17 cellular contexts compared by ENCODE assay signal in genomic region chr2:189628817-189629552, GRCh38. TPM values are rescaled to one million over a fixed set of nuclear protein-coding genes. Genes with fewer than 3 reads are reported as not detected.
DNase-seq lines count a peak whose midpoint lies in the region; ATAC-seq, FAIRE-seq and TF ChIP-seq lines count a peak whose summit lies in the region.
"Had no signal": no experiment of that assay in that cellular context is flagged by ENCODE, and none has a peak within 500 bp of the region (broad histone marks: within the 10 kb centered on the region; RNA-seq: fewer than 3 reads in every experiment).

No MANE protein-coding gene starts in this region.

- in situ Hi-C loops in IMR-90 (cut with MboI; ENCODE audit: low sequenced_read_pairs): no loop called here

- H2AK5ac ChIP-seq in IMR-90 (ENCODE audit: low read depth, low read length): 0 out of 2 replicates have a peak overlapping the region, but pooled peaks have one; percentile 27

- ATAC-seq in IMR-90 (ENCODE audit: low read depth): peak; percentile 36
- ATAC-seq: activated naive CD4-positive, alpha-beta T cell treated with anti-CD3 and anti-CD28 coated beads, Interleukin-2, amount 50 U/mL, for 72 hours; stimulated activated naive CD8-positive, alpha-beta T cell treated with anti-CD3 and anti-CD28 coated beads, Interleukin-15, Interleukin-2, amounts not matched to agents 100 U/mL and 50 U/mL, for 24 hours had no signal

- DNase-seq in IMR-90: no peak
- DNase-seq in fibroblast of pulmonary artery (ENCODE audit: low read depth): peak; percentile 40
- no peak for DNase-seq in kidney
- no peak for DNase-seq in putamen (ENCODE audit: low spot score)
- DNase-seq in T-helper 1 cell: no peak
- DNase-seq in A172 (ENCODE audit: low spot score): no peak
- DNase-seq: activated B cell treated with CpG ODN at 0.5 μM for 24 hours; cerebellar nuclear complex; NCI-H146; NCI-H526 treated with DMSO at 0.1 percent for 48 hours; stimulated activated naive CD8-positive, alpha-beta T cell treated with anti-CD3 and anti-CD28 coated beads, Interleukin-15, Interleukin-2, amounts not matched to agents 100 U/mL and 50 U/mL, for 24 hours had no signal

- BruUV-seq in IMR-90 (replicated peaks; lab: Mats Ljungman, UMichigan): no TSS peak

- H4K5ac ChIP-seq in IMR-90 (ENCODE audit: low read depth, low read length): peak overlapping the region; percentile 71

- no peak overlapping the region for H3K23ac ChIP-seq in IMR-90 (ENCODE audit: low read depth, low read length)

- H3K4me1 ChIP-seq in IMR-90 (ENCODE audit: control insufficient read depth, insufficient read depth, low read length): peaks cover 8% of the 10 kb centered on the region
- H3K4me1 ChIP-seq in kidney (ENCODE audit: control insufficient read depth in 1 of 2, insufficient read depth in 1 of 2, low read depth in 1 of 2, low read length in 2 of 2): no peaks in the 10 kb centered on the region

- peak overlapping the region; percentile 67; the same call in 1 of the 2 replicates for H2BK120ac ChIP-seq in IMR-90 (ENCODE audit: low read depth, low read length)

- H3K4me1 Mint-ChIP-seq in nephron: peaks cover 25% of the 10 kb centered on the region
- H3K4me1 Mint-ChIP-seq: activated B cell treated with CpG ODN at 0.5 μM for 24 hours had no signal

- H4K20me1 ChIP-seq in IMR-90 (ENCODE audit: insufficient read depth, low read length): no peaks in the 10 kb centered on the region

- H3K4me2 ChIP-seq in IMR-90 (ENCODE audit: low read depth, low read length): no peak overlapping the region; the same call in 1 of the 2 replicates

- TF ChIP-seq CTCF in IMR-90 (conservative IDR thresholded peaks at IDR 0.05; ENCODE audit: low read depth, low read length): no peak
- no peak for TF ChIP-seq CTCF in VCaP (conservative IDR thresholded peaks at IDR 0.05)
- TF ChIP-seq CTCF in fibroblast of pulmonary artery (IDR thresholded peaks at IDR 0.05; ENCODE audit: low read length, missing control alignments): no peak
- no peak for TF ChIP-seq CTCF in nephron (IDR thresholded peaks at IDR 0.05; ENCODE audit: unreplicated experiment in 3 of 3)
- no peak for TF ChIP-seq CTCF in kidney (IDR thresholded peaks at IDR 0.05; ENCODE audit: borderline replicate concordance, extremely low read depth, insufficient read depth)

- H3K9me3 ChIP-seq in IMR-90 (ENCODE audit: control insufficient read depth, insufficient read depth, low read length) (no peaks in the 10 kb centered on the region), kidney (ENCODE audit: control insufficient read depth in 1 of 2, low read length in 2 of 2) (no peaks in the 10 kb centered on the region)

- peak overlapping the region; percentile 31 for H2BK5ac ChIP-seq in IMR-90 (ENCODE audit: low read depth, low read length, poor library complexity, severe bottlenecking)

- dilution Hi-C loops in IMR-90 (cut with HindIII; ENCODE audit: low sequenced_read_pairs, unreplicated experiment): no loop called here

- POLR2A ChIA-PET in IMR-90 (lab: Charles Lee; ENCODE audit: unreplicated experiment): interaction anchor here (1.2 kb wide), 1 partner anchor 16 kb away, joined by 4 read pairs; no protein-coding TSS in a partner anchor

- H3K27me3 ChIP-seq in IMR-90 (ENCODE audit: control insufficient read depth, insufficient read depth, low read length): no peaks in the 10 kb centered on the region

- no peak for TF ChIP-seq POLR2A in IMR-90 (IDR thresholded peaks at IDR 0.05; ENCODE audit: low read depth, low read length)

- no peaks in the 10 kb centered on the region for H3K36me3 ChIP-seq in IMR-90 (ENCODE audit: control insufficient read depth, insufficient read depth, low read length)
- no peaks in the 10 kb centered on the region for H3K36me3 ChIP-seq in kidney (ENCODE audit: control insufficient read depth in 1 of 2, insufficient read depth in 2 of 2, low read length in 2 of 2)

- TF ChIP-seq RAD21 in IMR-90 (IDR thresholded peaks at IDR 0.05; ENCODE audit: low read length): no peak

- H3K18ac ChIP-seq in IMR-90 (ENCODE audit: low read depth, low read length): peak overlapping the region; percentile 73

- no peaks in the 10 kb centered on the region for H3K27me3 Mint-ChIP-seq in nephron (ENCODE audit: low read depth)

- H3K9me1 ChIP-seq in IMR-90 (ENCODE audit: insufficient read depth, low read length): peaks cover 3% of the 10 kb centered on the region

- no peak overlapping the region for H2AK9ac ChIP-seq in IMR-90 (replicated peaks; ENCODE audit: low read depth, low read length, poor library complexity)

- CTCF ChIA-PET in IMR-90 (lab: Yijun Ruan, JAX): interaction anchor here (0.6 to 1.0 kb wide), 8 partner anchors 9 to 160 kb away, joined by 3 to 4 read pairs (median 4); no protein-coding TSS in a partner anchor

- no peak overlapping the region for H3K4me3 Mint-ChIP-seq in nephron
- H3K4me3 Mint-ChIP-seq: activated B cell treated with CpG ODN at 0.5 μM for 24 hours had no signal

- peak overlapping the region; percentile 11 to 79; a peak in 3 of 4 replicates for H4K8ac ChIP-seq in IMR-90 (ENCODE audit: low read depth in 2 of 2, low read length in 2 of 2)

- no peak overlapping the region for H3K4me3 ChIP-seq in IMR-90 (ENCODE audit: insufficient read depth, low read depth, low read length)
- H3K4me3 ChIP-seq in fibroblast of pulmonary artery (replicated peaks; ENCODE audit: low read depth, low read length): no peak overlapping the region
- no peak overlapping the region for H3K4me3 ChIP-seq in kidney (ENCODE audit: low read length in 2 of 2)

- no peak overlapping the region; the same call in 1 of the 2 replicates for H4K91ac ChIP-seq in IMR-90 (ENCODE audit: insufficient read depth, low read depth, low read length)

- 95% methylated on average over 4 of the region's 9 CpGs; no CpG with 5 or more reads in 1 of the 2 experiments for WGBS in IMR-90 (ENCODE audit: extremely low coverage in 2 of 2, insufficient read length in 1 of 2), 2 experiments

- peak overlapping the region; percentile 12; the same call in 1 of the 2 replicates for H3K4ac ChIP-seq in IMR-90 (ENCODE audit: low read depth, low read length)

- intact Hi-C loops in IMR-90 (cut with micrococcal nuclease) (loop anchor here (5.0 kb wide), 1 partner anchor 152 kb away; no protein-coding TSS in a partner anchor), kidney (cut with DNase I) (no loop called here)

- H2BK15ac ChIP-seq in IMR-90 (ENCODE audit: low read depth, low read length): peak overlapping the region; percentile 48; the same call in 1 of the 3 replicates

- peak overlapping the region; percentile 54 for H3K14ac ChIP-seq in IMR-90 (replicated peaks; ENCODE audit: low read depth, low read length)

- no peak overlapping the region for H2AFZ ChIP-seq in IMR-90 (replicated peaks; ENCODE audit: low read length, poor library complexity)

- no peaks in the 10 kb centered on the region for H3K79me1 ChIP-seq in IMR-90 (ENCODE audit: low read depth in 1 of 2, low read length in 2 of 2)

- H3K36me3 Mint-ChIP-seq in nephron (ENCODE audit: low read depth): no peaks in the 10 kb centered on the region
- H3K36me3 Mint-ChIP-seq: activated naive CD4-positive, alpha-beta T cell treated with anti-CD3 and anti-CD28 coated beads, Interleukin-2, amount 50 U/mL, for 72 hours had no signal

- H3K9me3 Mint-ChIP-seq in nephron: no peaks in the 10 kb centered on the region
- H3K9me3 Mint-ChIP-seq: activated B cell treated with CpG ODN at 0.5 μM for 24 hours; activated naive CD4-positive, alpha-beta T cell treated with anti-CD3 and anti-CD28 coated beads, Interleukin-2, amount 50 U/mL, for 72 hours had no signal

- H3K9ac ChIP-seq in IMR-90 (ENCODE audit: low read depth, low read length): no peak overlapping the region
- no peak overlapping the region for H3K9ac ChIP-seq in kidney (ENCODE audit: low read length in 2 of 2)

- H3K56ac ChIP-seq in IMR-90 (ENCODE audit: extremely low read depth, insufficient read depth, low read length): no peak overlapping the region

- no peak for FAIRE-seq in kidney (lab: Jason Lieb, UNC)
- FAIRE-seq: G401.6, GM18507 had no signal

- no peak overlapping the region for H3K27ac ChIP-seq in IMR-90 (ENCODE audit: insufficient read depth, low read length)
- peak overlapping the region; percentile 32; the same call in 1 of the 2 replicates for H3K27ac ChIP-seq in VCaP
- no peak overlapping the region for H3K27ac ChIP-seq in kidney (ENCODE audit: low read depth in 2 of 2, low read length in 2 of 2)
- H3K27ac ChIP-seq: C4-2B had no signal

- H3K27ac Mint-ChIP-seq in nephron: peak overlapping the region; percentile 92 to 97 (median 96)
- H3K27ac Mint-ChIP-seq: activated B cell treated with CpG ODN at 0.5 μM for 24 hours; activated naive CD4-positive, alpha-beta T cell treated with anti-CD3 and anti-CD28 coated beads, Interleukin-2, amount 50 U/mL, for 72 hours had no signal

- H2BK20ac ChIP-seq in IMR-90 (ENCODE audit: low read depth, low read length): peak overlapping the region; percentile 55; the same call in 1 of the 2 replicates

RNA-seq across cellular contexts. Expression of gene ASNSD1, which starts 32.3 kb away (rescaled TPM):
- total RNA-seq in IMR-90 (2012; rRNA removed) (35.7 and 67.5 TPM in 2 replicates), kidney (28.6 TPM)
- polyA plus RNA-seq in IMR-90 (2012; rRNA removed) (20.0 and 29.1 TPM in 2 replicates), kidney (ENCODE audit: insufficient read depth, low read depth, low replicate concordance) (36.5 TPM)
- 8.7 and 10.1 TPM in 2 replicates for polyA plus RNA-seq in IMR-90 (2012; cell fraction: cytosol; rRNA removed)
- polyA plus RNA-seq in IMR-90 (2012; cell fraction: nucleus; rRNA removed; ENCODE audit: low replicate concordance): 3.1 and 9.5 TPM in 2 replicates
- 113 and 114 TPM in 2 replicates for total RNA-seq in A172 (2014; rRNA removed; shearing (Covaris generic))

RNA-seq across cellular contexts. Expression of gene ANKAR, which starts 45.5 kb away (rescaled TPM):
- total RNA-seq in IMR-90 (2012; rRNA removed): 2.2 and 4.4 TPM in 2 replicates
- polyA plus RNA-seq in IMR-90 (2012; rRNA removed): 0.96 and 1.1 TPM in 2 replicates
- 0.25 and 0.53 TPM in 2 replicates for polyA plus RNA-seq in IMR-90 (2012; cell fraction: cytosol; rRNA removed)
- polyA plus RNA-seq in IMR-90 (2012; cell fraction: nucleus; rRNA removed; ENCODE audit: low replicate concordance): 0.66 and 3.6 TPM in 2 replicates
- 12.4 TPM for total RNA-seq in kidney
- polyA plus RNA-seq in kidney (ENCODE audit: insufficient read depth, low read depth, low replicate concordance): 3.4 TPM
- total RNA-seq in A172 (2014; rRNA removed; shearing (Covaris generic)): 4.7 and 14.5 TPM in 2 replicates

RNA-seq across cellular contexts. Expression of gene SLC40A1, which starts 48.4 kb away (rescaled TPM):
- total RNA-seq in IMR-90 (2012; rRNA removed) (3.9 and 5.0 TPM in 2 replicates), kidney (78.4 TPM)
- polyA plus RNA-seq in IMR-90 (2012; rRNA removed) (1.3 and 1.5 TPM in 2 replicates), kidney (ENCODE audit: insufficient read depth, low read depth, low replicate concordance) (45.8 TPM)
- polyA plus RNA-seq in IMR-90 (2012; cell fraction: cytosol; rRNA removed): 1.0 and 1.5 TPM in 2 replicates
- 0.25 and 1.4 TPM in 2 replicates for polyA plus RNA-seq in IMR-90 (2012; cell fraction: nucleus; rRNA removed; ENCODE audit: low replicate concordance)
- 1.2 and 1.4 TPM in 2 replicates for total RNA-seq in A172 (2014; rRNA removed; shearing (Covaris generic))

Comparison
In these comparisons a context has a peak if more than half of its experiments do, and no peak if none do; other contexts are left out.
1. RNA of gene SLC40A1, which starts 48.4 kb away (total RNA-seq): 78.4 TPM in kidney (single experiment); 3.9 to 5.0 TPM in IMR-90 and 1.2 to 1.4 TPM in A172; every median in the first group is over 10 times any median in the second.